In genomic region chr5:163306421-163306820, GRCh38 we compare ENCODE assay signal across 10 cellular contexts.
DNase-seq lines count a peak whose midpoint lies in the region; ATAC-seq and TF ChIP-seq lines count a peak whose summit lies in the region.
"Had no signal": no experiment of that assay in that cellular context is flagged by ENCODE, and none has a peak within 500 bp of the region (broad histone marks: within the 10 kb centered on the region; RNA-seq: fewer than 3 reads in every experiment).

No MANE protein-coding gene starts in this region.

- TF ChIP-seq CTCF in A673 (conservative IDR thresholded peaks at IDR 0.05; ENCODE audit: low read depth, low read length) (peak; percentile 60), OCI-LY7 (conservative IDR thresholded peaks at IDR 0.05; ENCODE audit: low read length) (peak; percentile 80), fibroblast of pulmonary artery (IDR thresholded peaks at IDR 0.05; ENCODE audit: low read length, missing control alignments) (peak; percentile 47), Peyer's patch (IDR thresholded peaks at IDR 0.05) (peak in 3 of 6 experiments; percentile 19 to 33 (median 29))

- H3K9me3 ChIP-seq in A673 (ENCODE audit: low read depth, low read length, poor library complexity, severe bottlenecking) (no peaks in the 10 kb centered on the region), OCI-LY7 (ENCODE audit: low read length) (no peaks in the 10 kb centered on the region), Peyer's patch (no peaks in the 10 kb centered on the region)

- H3K79me2 ChIP-seq in OCI-LY7 (ENCODE audit: insufficient read depth, low read depth, low read length), result no peaks in the 10 kb centered on the region

- BruUV-seq in A673 (replicated peaks; lab: Mats Ljungman, UMichigan) (no TSS peak), OCI-LY7 (replicated peaks; lab: Mats Ljungman, UMichigan) (no TSS peak)

- H4K20me1 ChIP-seq in OCI-LY7 (ENCODE audit: insufficient read depth, low read length), result no peaks in the 10 kb centered on the region

- peaks cover 0 to 9% of the 10 kb centered on the region in 2 donors for H3K27me3 Mint-ChIP-seq in natural killer cell treated with Interleukin-12 subunit alpha and Interleukin-12 subunit beta and Interleukin-15 and Interleukin-18, amount 100 ng/mL, for 72 hours

- H3K27me3 ChIP-seq in A673 (replicated peaks; ENCODE audit: insufficient read depth, low read depth, low read length, poor library complexity) (no peaks in the 10 kb centered on the region), Peyer's patch (no peaks in the 10 kb centered on the region)
- H3K27me3 ChIP-seq: heart right ventricle had no signal

- POLR2A ChIA-PET in A673 (lab: Charles Lee; ENCODE audit: low non-redundant PET), result no interaction called here
- POLR2A ChIA-PET in OCI-LY7 (lab: Charles Lee), result interaction anchor here (0.6 to 0.8 kb wide), 3 partner anchors 16 to 1148 kb away, joined by 3 to 4 read pairs (median 3); no protein-coding TSS in a partner anchor

- H3K4me3 Mint-ChIP-seq in natural killer cell treated with Interleukin-12 subunit alpha and Interleukin-12 subunit beta and Interleukin-15 and Interleukin-18, amount 100 ng/mL, for 72 hours, result no peak overlapping the region

- no peaks in the 10 kb centered on the region for H3K9me3 Mint-ChIP-seq in natural killer cell treated with Interleukin-12 subunit alpha and Interleukin-12 subunit beta and Interleukin-15 and Interleukin-18, amount 100 ng/mL, for 72 hours

- H3K27ac ChIP-seq in A673 (ENCODE audit: low read depth, low read length, poor library complexity, severe bottlenecking) (no peak overlapping the region), OCI-LY7 (ENCODE audit: low read depth, low read length, poor library complexity, severe bottlenecking) (no peak overlapping the region), Peyer's patch (no peak overlapping the region)
- H3K27ac ChIP-seq: heart right ventricle had no signal

- no peaks in the 10 kb centered on the region for H3K36me3 Mint-ChIP-seq in natural killer cell treated with Interleukin-12 subunit alpha and Interleukin-12 subunit beta and Interleukin-15 and Interleukin-18, amount 100 ng/mL, for 72 hours

- no peaks in the 10 kb centered on the region for H3K9me2 ChIP-seq in OCI-LY7 (ENCODE audit: insufficient read depth, low read length)

- H3K4me1 ChIP-seq in A673 (ENCODE audit: insufficient read depth, low read length, poor library complexity, severe bottlenecking), result no peaks in the 10 kb centered on the region
- H3K4me1 ChIP-seq in OCI-LY7 (ENCODE audit: insufficient read depth, low read length, poor library complexity, severe bottlenecking), result no peaks in the 10 kb centered on the region
- no peaks in the 10 kb centered on the region for H3K4me1 ChIP-seq in Peyer's patch

- TF ChIP-seq POLR2A in Peyer's patch (IDR thresholded peaks at IDR 0.05), result no peak

- no peaks in the 10 kb centered on the region for H3K36me3 ChIP-seq in A673 (ENCODE audit: insufficient read depth, low read length, poor library complexity, severe bottlenecking)
- H3K36me3 ChIP-seq in OCI-LY7 (ENCODE audit: insufficient read depth, low read length), result no peaks in the 10 kb centered on the region
- no peaks in the 10 kb centered on the region for H3K36me3 ChIP-seq in Peyer's patch
- H3K36me3 ChIP-seq: heart right ventricle had no signal

- no peak overlapping the region for H3K27ac Mint-ChIP-seq in natural killer cell treated with Interleukin-12 subunit alpha and Interleukin-12 subunit beta and Interleukin-15 and Interleukin-18, amount 100 ng/mL, for 72 hours

- H3K4me1 Mint-ChIP-seq in natural killer cell treated with Interleukin-12 subunit alpha and Interleukin-12 subunit beta and Interleukin-15 and Interleukin-18, amount 100 ng/mL, for 72 hours (ENCODE audit: low read depth in 2 of 2), result no peaks in the 10 kb centered on the region

- peak; percentile 48 for ATAC-seq in GM21381 (IDR thresholded peaks at IDR 0.05; ENCODE audit: unreplicated experiment)
- no peak for ATAC-seq in HG02642 (IDR thresholded peaks at IDR 0.05; ENCODE audit: poor library complexity, unreplicated experiment)
- ATAC-seq in GM18909 (IDR thresholded peaks at IDR 0.05; ENCODE audit: poor library complexity, unreplicated experiment), result no peak
- no peak for ATAC-seq in natural killer cell treated with Interleukin-12 subunit alpha and Interleukin-12 subunit beta and Interleukin-15 and Interleukin-18, amount 100 ng/mL, for 72 hours
- ATAC-seq: heart right ventricle had no signal

- H2AFZ ChIP-seq in OCI-LY7 (ENCODE audit: low read length), result no peak overlapping the region

- no peak overlapping the region for H3K4me2 ChIP-seq in OCI-LY7 (ENCODE audit: low read length)

- intact Hi-C loops in A673 (cut with micrococcal nuclease; ENCODE audit: unreplicated experiment) (no loop called here), OCI-LY7 (cut with micrococcal nuclease; ENCODE audit: unreplicated experiment) (loop anchor here (2.0 kb wide), 1 partner anchor 102 kb away; no protein-coding TSS in a partner anchor)

- H3K4me3 ChIP-seq in A673 (ENCODE audit: low read depth, low read length, poor library complexity, severe bottlenecking) (no peak overlapping the region), OCI-LY7 (ENCODE audit: low read depth, low read length, poor library complexity, severe bottlenecking) (no peak overlapping the region), fibroblast of pulmonary artery (replicated peaks; ENCODE audit: low read depth, low read length) (no peak overlapping the region), Peyer's patch (no peak overlapping the region)
- H3K4me3 ChIP-seq: heart right ventricle had no signal

- DNase-seq in A673 (ENCODE audit: low spot score) (peak; percentile 39), OCI-LY7 (ENCODE audit: low spot score) (peak; percentile 30), fibroblast of pulmonary artery (ENCODE audit: low read depth) (peak; percentile 45), Peyer's patch (no peak)
- no peak for DNase-seq in natural killer cell treated with Interleukin-12 subunit alpha and Interleukin-12 subunit beta and Interleukin-15 and Interleukin-18, amount 100 ng/mL, for 72 hours (ENCODE audit: low spot score)
- DNase-seq: activated naive CD4-positive, alpha-beta T cell; heart right ventricle had no signal

- CTCF ChIA-PET in A673 (lab: Charles Lee), result no interaction called here
- CTCF ChIA-PET in OCI-LY7 (lab: Charles Lee; ENCODE audit: unreplicated experiment), result interaction anchor here (1.2 kb wide), 1 partner anchor 102 kb away, joined by 6 read pairs; no protein-coding TSS in a partner anchor

Comparison
In these comparisons a context has a peak if more than half of its experiments do, and no peak if none do; other contexts are left out.
1. DNase-seq: peak in A673 (single experiment), OCI-LY7 (single experiment) and fibroblast of pulmonary artery (single experiment); none in Peyer's patch (0 of 3) and natural killer cell treated with Interleukin-12 subunit alpha and Interleukin-12 subunit beta and Interleukin-15 and Interleukin-18, amount 100 ng/mL, for 72 hours (single experiment).